8 cellular contexts compared by ENCODE assay signal in genomic region chr10:75401569-75402485, GRCh38. TPM values are rescaled to one million over a fixed set of nuclear protein-coding genes. Genes with fewer than 3 reads are reported as not detected.
DNase-seq lines count a peak whose midpoint lies in the region; ATAC-seq and TF ChIP-seq lines count a peak whose summit lies in the region.

TSS of gene ZNF503 (minus strand) at chr10:75401764. CDS start at chr10:75401419, 345 bp downstream.

- peak; percentile 61 for DNase-seq in activated T-cell treated with anti-CD3 and anti-CD28 coated beads for 48 hours (ENCODE audit: low read depth)
- no peak for DNase-seq in activated T-cell treated with anti-CD3 and anti-CD28 coated beads, Interleukin-2, amount 50 U/mL, for 1 hour
- peak; percentile 97 for DNase-seq in NCI-H146 (lab: John Stamatoyannopoulos, UW)
- peak; percentile 45 for DNase-seq in T-helper 2 cell treated with Interferon-gamma antibody and Interleukin-4, amounts not matched to agents 5 μg/mL and 100 μg/mL, for 36 hours (ENCODE audit: low spot score)
- peak in 2 of 3 donors; percentile 32 to 37 for DNase-seq in stimulated activated CD4-positive, alpha-beta T cell treated with anti-CD3 and anti-CD28 coated beads, TNF-alpha, amount 100 ng/mL, for 48 hours (ENCODE audit: low read depth in 3 of 3)

- H3K4me1 Mint-ChIP-seq in T-helper 2 cell treated with Interferon-gamma antibody and Interleukin-4, amounts not matched to agents 5 μg/mL and 100 μg/mL, for 36 hours (ENCODE audit: low read depth): peaks cover 15% of the 10 kb centered on the region

- H3K9me3 ChIP-seq in ectodermal cell (ENCODE audit: control insufficient read depth, low read length): no peaks in the 10 kb centered on the region
- no peaks in the 10 kb centered on the region for H3K9me3 ChIP-seq in liver (ENCODE audit: control insufficient read depth in 4 of 4, low read length in 3 of 4)

- peaks cover 13% of the 10 kb centered on the region for H3K36me3 ChIP-seq in ectodermal cell (ENCODE audit: control insufficient read depth, insufficient read depth, low read length)
- no peaks in the 10 kb centered on the region for H3K36me3 ChIP-seq in liver (ENCODE audit: control insufficient read depth in 4 of 4, insufficient read depth in 3 of 4, low read depth in 1 of 4, low read length in 3 of 4)

- H3K9ac ChIP-seq in liver (ENCODE audit: low read depth in 1 of 2, low read length in 2 of 2): peak within 1 kb of the TSS; percentile 83 to 88

- H3K27ac ChIP-seq in ectodermal cell (ENCODE audit: insufficient read depth, low read depth, low read length, poor library complexity, severe bottlenecking) (peak within 1 kb of the TSS; percentile 90), liver (ENCODE audit: low read depth in 1 of 2, low read length in 2 of 2) (peak within 1 kb of the TSS; percentile 95 to 97)

- no peak within 1 kb of the TSS for H3K27ac Mint-ChIP-seq in T-helper 2 cell treated with Interferon-gamma antibody and Interleukin-4, amounts not matched to agents 5 μg/mL and 100 μg/mL, for 36 hours

- H3K36me3 Mint-ChIP-seq in T-helper 2 cell treated with Interferon-gamma antibody and Interleukin-4, amounts not matched to agents 5 μg/mL and 100 μg/mL, for 36 hours (ENCODE audit: low read depth): peaks cover 2% of the 10 kb centered on the region

- H3K27me3 Mint-ChIP-seq in T-helper 2 cell treated with Interferon-gamma antibody and Interleukin-4, amounts not matched to agents 5 μg/mL and 100 μg/mL, for 36 hours (ENCODE audit: low read depth): peaks cover 67% of the 10 kb centered on the region

- ATAC-seq in HG02759 (IDR thresholded peaks at IDR 0.05; ENCODE audit: unreplicated experiment): peak; percentile 62

- TF ChIP-seq RAD21 in liver (IDR thresholded peaks at IDR 0.05): peak; percentile 57 to 59

- peak within 1 kb of the TSS; percentile 91 for H3K4me3 ChIP-seq in ectodermal cell (ENCODE audit: insufficient read depth, low read depth, low read length)
- peak within 1 kb of the TSS; percentile 74 to 88 (median 86) for H3K4me3 ChIP-seq in liver (ENCODE audit: low read depth in 1 of 3, low read length in 3 of 3)

- H3K4me1 ChIP-seq in ectodermal cell (ENCODE audit: control insufficient read depth, insufficient read depth, low read length) (peaks cover 19% of the 10 kb centered on the region), liver (ENCODE audit: control insufficient read depth in 4 of 4, insufficient read depth in 4 of 4, low read length in 3 of 4) (peaks cover 7 to 33% (median 19%) of the 10 kb centered on the region in 4 donors)

- WGBS in ectodermal cell, 2 experiments: 0% methylated on average over 88 of the region's 88 CpGs
- WGBS in liver: under 1% methylated on average over 88 of the region's 88 CpGs

- TF ChIP-seq CTCF in liver (IDR thresholded peaks at IDR 0.05; ENCODE audit: low read depth, low read length, missing input control): peak; percentile 17

- H3K27me3 ChIP-seq in ectodermal cell (ENCODE audit: control insufficient read depth, insufficient read depth, low read length, poor library complexity, severe bottlenecking): peaks cover 83% of the 10 kb centered on the region
- no peaks in the 10 kb centered on the region for H3K27me3 ChIP-seq in liver (ENCODE audit: control insufficient read depth in 4 of 4, insufficient read depth in 4 of 4, low read length in 3 of 4)

- H3K4me3 Mint-ChIP-seq in T-helper 2 cell treated with Interferon-gamma antibody and Interleukin-4, amounts not matched to agents 5 μg/mL and 100 μg/mL, for 36 hours: peak within 1 kb of the TSS; percentile 82

- H3K9me3 Mint-ChIP-seq in T-helper 2 cell treated with Interferon-gamma antibody and Interleukin-4, amounts not matched to agents 5 μg/mL and 100 μg/mL, for 36 hours: no peaks in the 10 kb centered on the region

TF ChIP-seq in liver, 16 proteins besides CTCF, POLR2A, EP300 and RAD21:
- TF ChIP-seq ATF3 (IDR thresholded peaks at IDR 0.05) (no peak), JUND (IDR thresholded peaks at IDR 0.05) (no peak), GABPA (IDR thresholded peaks at IDR 0.05 in 1 of 2, conservative IDR thresholded peaks at IDR 0.05 in 1 of 2) (peak in 1 of 2 donors; percentile 70), NR2F2 (IDR thresholded peaks at IDR 0.05) (peak; percentile 21), HNF4A (conservative IDR thresholded peaks at IDR 0.05) (no peak), FOXA1 (IDR thresholded peaks at IDR 0.05) (no peak), EGR1 (IDR thresholded peaks at IDR 0.05; ENCODE audit: low read depth in 2 of 2) (peak in 1 of 2 donors; percentile 47), RXRA (IDR thresholded peaks at IDR 0.05) (peak; percentile 62 to 69), HNF4G (IDR thresholded peaks at IDR 0.05) (no peak), TAF1 (conservative IDR thresholded peaks at IDR 0.05) (peak; percentile 75), REST (IDR thresholded peaks at IDR 0.05) (peak; percentile 34), FOXA2 (IDR thresholded peaks at IDR 0.05) (no peak), YY1 (IDR thresholded peaks at IDR 0.05) (peak; percentile 57), SP1 (IDR thresholded peaks at IDR 0.05) (peak; percentile 74), ZBTB33 (IDR thresholded peaks at IDR 0.05) (peak; percentile 56), MAX (IDR thresholded peaks at IDR 0.05) (peak; percentile 40)

RNA-seq across cellular contexts. Expression of gene ZNF503, which starts in this region (rescaled TPM):
- polyA plus RNA-seq in ectodermal cell (2013, experiment 1 of 4): 42.5 TPM
- polyA plus RNA-seq in ectodermal cell (2013, experiment 2 of 4): 48.6 TPM
- 60.3 TPM for polyA plus RNA-seq in ectodermal cell (2013, experiment 3 of 4)
- polyA plus RNA-seq in ectodermal cell (2013, experiment 4 of 4): 64.8 TPM
- total RNA-seq in liver: 1 to 10 TPM; 1.6 to 2.3 TPM
- 1 to 10 TPM; 1.8 to 5.2 TPM for polyA plus RNA-seq in liver
